9 cellular contexts compared by ENCODE assay signal in the genomic region with DNA sequence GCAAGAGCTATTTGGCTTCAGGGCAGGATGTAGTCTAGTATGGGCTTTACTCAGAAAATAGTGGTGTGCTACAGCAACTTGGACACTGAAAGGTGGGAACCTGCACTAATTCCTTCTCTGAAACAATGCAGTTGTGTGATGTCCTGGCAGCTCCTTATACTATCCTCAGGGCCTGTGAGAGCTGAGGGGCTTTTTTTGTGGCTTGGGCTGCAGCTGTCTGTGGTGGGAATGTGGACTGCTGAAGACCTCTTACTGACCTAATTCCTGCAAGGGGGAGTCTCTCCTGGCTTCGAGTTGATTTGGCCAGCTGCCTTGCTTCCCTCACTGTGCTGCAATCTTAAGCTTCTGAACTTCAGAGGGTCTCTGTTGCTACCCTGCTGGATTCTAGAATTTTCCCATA. TPM values are rescaled to one million over a fixed set of nuclear protein-coding genes. Genes with fewer than 3 reads are reported as not detected.
"Had no signal": no experiment of that assay in that cellular context is flagged by ENCODE, and none has a peak within 500 bp of the region (broad histone marks: within the 10 kb centered on the region; RNA-seq: fewer than 3 reads in every experiment).

No MANE protein-coding gene starts in this region.

- DNase-seq: IMR-90, KBM-7, KG1 had no signal

- H3K4me3 ChIP-seq: K562 had no signal

- H3K27ac ChIP-seq: HL-60, KMS-11 had no signal

RNA-seq across cellular contexts. Expression of a gene that starts 22.3 kb away (rescaled TPM):
- total RNA-seq: HepG2, HT-29, HT1080, K562 had no signal
